Comparison of ENCODE assay signal across 9 cellular contexts in the genomic region with DNA sequence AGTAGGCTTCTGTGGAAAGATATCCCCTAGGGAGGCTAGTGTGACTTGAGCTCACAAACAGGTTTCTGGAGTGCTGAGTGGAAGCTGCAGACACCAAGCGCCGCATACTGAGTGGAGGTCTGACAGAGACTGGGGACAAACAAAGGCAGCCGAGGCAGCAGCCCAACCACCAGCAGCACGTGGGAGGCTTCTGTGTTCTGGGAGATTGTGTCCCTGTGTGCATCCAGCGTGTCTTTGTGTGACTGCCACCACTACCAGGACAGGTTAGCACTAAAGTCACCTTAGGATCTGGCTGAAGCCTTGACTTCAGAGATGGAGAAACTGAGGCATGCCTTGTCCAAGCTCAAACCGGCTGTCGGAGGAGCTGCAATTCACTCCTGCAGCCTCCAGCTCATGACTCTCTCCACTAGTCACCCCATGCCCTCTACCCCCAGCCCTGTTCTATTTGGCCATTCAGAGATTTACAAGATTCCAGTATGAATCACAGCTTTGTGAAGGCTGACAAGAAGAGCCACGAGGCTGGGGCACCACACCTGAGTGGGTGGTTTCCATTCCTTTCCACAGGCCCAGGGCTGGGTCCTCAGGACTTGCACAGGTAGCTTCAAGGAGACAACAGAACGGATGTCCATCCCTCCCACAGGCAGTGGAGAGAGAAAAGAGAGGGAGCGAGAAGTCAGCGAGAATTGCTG.
DNase-seq lines count a peak whose midpoint lies in the region; ATAC-seq and TF ChIP-seq lines count a peak whose summit lies in the region.
"Had no signal": no experiment of that assay in that cellular context is flagged by ENCODE, and none has a peak within 500 bp of the region (broad histone marks: within the 10 kb centered on the region; RNA-seq: fewer than 3 reads in every experiment).

No MANE protein-coding gene starts in this region.

- H2AFZ ChIP-seq in SK-N-SH (ENCODE audit: low read depth): no peak overlapping the region

- H3K27ac ChIP-seq in SK-N-SH (ENCODE audit: low read depth in 2 of 2, low read length in 1 of 2) (peak overlapping the region; percentile 64 to 97), VCaP (peak overlapping the region; percentile 25; the same call in 1 of the 2 replicates), colonic mucosa (no peak overlapping the region)

- H3K4me3 Mint-ChIP-seq in stimulated activated naive B cell treated with anti-CD40 and anti-IgM and Interleukin-4, amounts not matched to agents 10 μg/mL and 1 μg/mL and 100 μg/mL, for 72 hours: no peak overlapping the region

- H3K4me3 ChIP-seq in SK-N-SH (ENCODE audit: low read depth in 2 of 2, low read length in 1 of 2): no peak overlapping the region
- H3K4me3 ChIP-seq in colonic mucosa: no peak overlapping the region

- TF ChIP-seq CTCF in SK-N-SH (IDR thresholded peaks at IDR 0.05) (no peak), VCaP (conservative IDR thresholded peaks at IDR 0.05) (no peak), colonic mucosa (IDR thresholded peaks at IDR 0.05) (no peak)

- H3K4me1 ChIP-seq in SK-N-SH (ENCODE audit: control insufficient read depth in 1 of 2, insufficient read depth in 2 of 2, low read depth in 1 of 2, low read length in 1 of 2) (peaks cover 51 to 80% of the 10 kb centered on the region in 2 experiments; a peak in 3 of 4 replicates), colonic mucosa (no peaks in the 10 kb centered on the region)

- H3K36me3 ChIP-seq in SK-N-SH (replicated peaks in 1 of 2; ENCODE audit: control insufficient read depth in 1 of 2, insufficient read depth in 2 of 2, low read length in 1 of 2) (peaks cover 6 to 11% of the 10 kb centered on the region in 2 experiments), colonic mucosa (no peaks in the 10 kb centered on the region)

- H3K27me3 ChIP-seq in SK-N-SH (ENCODE audit: insufficient read depth): no peaks in the 10 kb centered on the region
- no peaks in the 10 kb centered on the region for H3K27me3 ChIP-seq in colonic mucosa

- 0 out of 2 replicates have a peak overlapping the region, but pooled peaks have one; percentile 29 for H3K4me2 ChIP-seq in SK-N-SH

- H3K27ac Mint-ChIP-seq in stimulated activated naive B cell treated with anti-CD40 and anti-IgM and Interleukin-4, amounts not matched to agents 10 μg/mL and 1 μg/mL and 100 μg/mL, for 72 hours: peak overlapping the region; percentile 62

- no peak for TF ChIP-seq RAD21 in SK-N-SH (IDR thresholded peaks at IDR 0.05; ENCODE audit: low read length)

- H3K9ac ChIP-seq in SK-N-SH (peak overlapping the region; percentile 10; the same call in 1 of the 2 replicates), colonic mucosa (ENCODE audit: low read depth in 2 of 2, low read length in 2 of 2) (no peak overlapping the region)

- ATAC-seq in SK-N-SH treated with all-trans-retinoic acid at 6 μM for 48 hours (no peak), GM18511 (IDR thresholded peaks at IDR 0.05; ENCODE audit: unreplicated experiment) (no peak), HG03280 (IDR thresholded peaks at IDR 0.05; ENCODE audit: unreplicated experiment) (no peak)
- peak; percentile 8 to 21 for ATAC-seq in stimulated activated naive B cell treated with anti-CD40 and anti-IgM and Interleukin-4, amounts not matched to agents 10 μg/mL and 1 μg/mL and 100 μg/mL, for 72 hours (replicated peaks)

- DNase-seq in SK-N-SH: no peak
- DNase-seq in islet precursor cell: peak; percentile 72
- DNase-seq in stimulated activated naive B cell treated with anti-CD40 and anti-IgM and Interleukin-4, amounts not matched to agents 10 μg/mL and 1 μg/mL and 100 μg/mL, for 72 hours: peak; percentile 10
- no peak for DNase-seq in colonic mucosa
- DNase-seq: effector CD4-positive, alpha-beta T cell had no signal

- H3K9me3 ChIP-seq in SK-N-SH (no peaks in the 10 kb centered on the region), colonic mucosa (no peaks in the 10 kb centered on the region)

- no peaks in the 10 kb centered on the region for H3K9me3 Mint-ChIP-seq in stimulated activated naive B cell treated with anti-CD40 and anti-IgM and Interleukin-4, amounts not matched to agents 10 μg/mL and 1 μg/mL and 100 μg/mL, for 72 hours

- H3K4me1 Mint-ChIP-seq in stimulated activated naive B cell treated with anti-CD40 and anti-IgM and Interleukin-4, amounts not matched to agents 10 μg/mL and 1 μg/mL and 100 μg/mL, for 72 hours: peaks cover 29 to 38% of the 10 kb centered on the region in 2 donors

- H3K36me3 Mint-ChIP-seq in stimulated activated naive B cell treated with anti-CD40 and anti-IgM and Interleukin-4, amounts not matched to agents 10 μg/mL and 1 μg/mL and 100 μg/mL, for 72 hours: peaks cover 0 to 4% of the 10 kb centered on the region in 2 donors

- H3K79me2 ChIP-seq in SK-N-SH (ENCODE audit: insufficient read depth): peaks cover 95% of the 10 kb centered on the region

- no peak for TF ChIP-seq EP300 in SK-N-SH (IDR thresholded peaks at IDR 0.05; ENCODE audit: borderline replicate concordance in 1 of 2, low read depth in 1 of 2, low read length in 1 of 2)

- intact Hi-C loops in colonic mucosa (cut with DNase I): no loop called here

- no peaks in the 10 kb centered on the region for H3K9me2 ChIP-seq in SK-N-SH

- H3K27me3 Mint-ChIP-seq in stimulated activated naive B cell treated with anti-CD40 and anti-IgM and Interleukin-4, amounts not matched to agents 10 μg/mL and 1 μg/mL and 100 μg/mL, for 72 hours: no peaks in the 10 kb centered on the region

- POLR2A ChIA-PET in SK-N-SH (lab: Yijun Ruan, JAX): interaction anchor here (1.2 kb wide), 1 partner anchor 24 kb away, joined by 3 read pairs; no protein-coding TSS in a partner anchor

- 80% methylated on average over 8 of the region's 11 CpGs for WGBS in SK-N-SH (ENCODE audit: low lambda C conversion rate)

- H3F3A ChIP-seq in SK-N-SH (replicated peaks; ENCODE audit: insufficient read depth): peaks cover 18% of the 10 kb centered on the region

- H4K20me1 ChIP-seq in SK-N-SH (ENCODE audit: insufficient read depth): peaks cover 27% of the 10 kb centered on the region

- CTCF ChIA-PET in SK-N-SH (lab: Yijun Ruan, JAX): interaction anchor here (1.2 to 3.8 kb wide), 6 partner anchors 9 to 86 kb away, joined by 3 to 12 read pairs (median 6); a partner anchor contains a TSS

TF ChIP-seq in SK-N-SH, 30 proteins besides CTCF, POLR2A, EP300 and RAD21 (continues in another document):
- TF ChIP-seq, protein P1, sequence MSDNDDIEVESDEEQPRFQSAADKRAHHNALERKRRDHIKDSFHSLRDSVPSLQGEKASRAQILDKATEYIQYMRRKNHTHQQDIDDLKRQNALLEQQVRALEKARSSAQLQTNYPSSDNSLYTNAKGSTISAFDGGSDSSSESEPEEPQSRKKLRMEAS (IDR thresholded peaks at IDR 0.05; ENCODE audit: low read depth): no peak
- TF ChIP-seq ELF1 (IDR thresholded peaks at IDR 0.05): no peak
- TF ChIP-seq GABPA (IDR thresholded peaks at IDR 0.05; ENCODE audit: low read depth): no peak
- TF ChIP-seq, protein P2, sequence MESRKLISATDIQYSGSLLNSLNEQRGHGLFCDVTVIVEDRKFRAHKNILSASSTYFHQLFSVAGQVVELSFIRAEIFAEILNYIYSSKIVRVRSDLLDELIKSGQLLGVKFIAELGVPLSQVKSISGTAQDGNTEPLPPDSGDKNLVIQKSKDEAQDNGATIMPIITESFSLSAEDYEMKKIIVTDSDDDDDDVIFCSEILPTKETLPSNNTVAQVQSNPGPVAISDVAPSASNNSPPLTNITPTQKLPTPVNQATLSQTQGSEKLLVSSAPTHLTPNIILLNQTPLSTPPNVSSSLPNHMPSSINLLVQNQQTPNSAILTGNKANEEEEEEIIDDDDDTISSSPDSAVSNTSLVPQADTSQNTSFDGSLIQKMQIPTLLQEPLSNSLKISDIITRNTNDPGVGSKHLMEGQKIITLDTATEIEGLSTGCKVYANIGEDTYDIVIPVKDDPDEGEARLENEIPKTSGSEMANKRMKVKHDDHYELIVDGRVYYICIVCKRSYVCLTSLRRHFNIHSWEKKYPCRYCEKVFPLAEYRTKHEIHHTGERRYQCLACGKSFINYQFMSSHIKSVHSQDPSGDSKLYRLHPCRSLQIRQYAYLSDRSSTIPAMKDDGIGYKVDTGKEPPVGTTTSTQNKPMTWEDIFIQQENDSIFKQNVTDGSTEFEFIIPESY (IDR thresholded peaks at IDR 0.05; ENCODE audit: borderline replicate concordance, low read depth): no peak

TF ChIP-seq in SK-N-SH treated with all-trans-retinoic acid at 6 μM for 48 hours, 23 proteins besides CTCF, POLR2A, EP300 and RAD21 (continues in another document):
- TF ChIP-seq ZNF8 (CRISPR knock-in tag; IDR thresholded peaks at IDR 0.05) (no peak), ZFP30 (CRISPR knock-in tag; IDR thresholded peaks at IDR 0.05) (no peak), ARNTL (CRISPR knock-in tag; IDR thresholded peaks at IDR 0.05; ENCODE audit: borderline replicate concordance, low read depth) (no peak), RARB (CRISPR knock-in tag; IDR thresholded peaks at IDR 0.05) (no peak), CSDC2 (CRISPR knock-in tag; IDR thresholded peaks at IDR 0.05) (no peak)
- TF ChIP-seq, protein P3, sequence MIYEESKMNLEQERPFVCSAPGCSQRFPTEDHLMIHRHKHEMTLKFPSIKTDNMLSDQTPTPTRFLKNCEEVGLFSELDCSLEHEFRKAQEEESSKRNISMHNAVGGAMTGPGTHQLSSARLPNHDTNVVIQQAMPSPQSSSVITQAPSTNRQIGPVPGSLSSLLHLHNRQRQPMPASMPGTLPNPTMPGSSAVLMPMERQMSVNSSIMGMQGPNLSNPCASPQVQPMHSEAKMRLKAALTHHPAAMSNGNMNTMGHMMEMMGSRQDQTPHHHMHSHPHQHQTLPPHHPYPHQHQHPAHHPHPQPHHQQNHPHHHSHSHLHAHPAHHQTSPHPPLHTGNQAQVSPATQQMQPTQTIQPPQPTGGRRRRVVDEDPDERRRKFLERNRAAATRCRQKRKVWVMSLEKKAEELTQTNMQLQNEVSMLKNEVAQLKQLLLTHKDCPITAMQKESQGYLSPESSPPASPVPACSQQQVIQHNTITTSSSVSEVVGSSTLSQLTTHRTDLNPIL (CRISPR knock-in tag; IDR thresholded peaks at IDR 0.05; ENCODE audit: low read depth): no peak
- TF ChIP-seq, protein P4, sequence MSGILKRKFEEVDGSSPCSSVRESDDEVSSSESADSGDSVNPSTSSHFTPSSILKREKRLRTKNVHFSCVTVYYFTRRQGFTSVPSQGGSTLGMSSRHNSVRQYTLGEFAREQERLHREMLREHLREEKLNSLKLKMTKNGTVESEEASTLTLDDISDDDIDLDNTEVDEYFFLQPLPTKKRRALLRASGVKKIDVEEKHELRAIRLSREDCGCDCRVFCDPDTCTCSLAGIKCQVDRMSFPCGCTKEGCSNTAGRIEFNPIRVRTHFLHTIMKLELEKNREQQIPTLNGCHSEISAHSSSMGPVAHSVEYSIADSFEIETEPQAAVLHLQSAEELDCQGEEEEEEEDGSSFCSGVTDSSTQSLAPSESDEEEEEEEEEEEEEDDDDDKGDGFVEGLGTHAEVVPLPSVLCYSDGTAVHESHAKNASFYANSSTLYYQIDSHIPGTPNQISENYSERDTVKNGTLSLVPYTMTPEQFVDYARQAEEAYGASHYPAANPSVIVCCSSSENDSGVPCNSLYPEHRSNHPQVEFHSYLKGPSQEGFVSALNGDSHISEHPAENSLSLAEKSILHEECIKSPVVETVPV (CRISPR knock-in tag; IDR thresholded peaks at IDR 0.05): no peak

Comparison
In these comparisons a context has a peak if more than half of its experiments do, and no peak if none do; other contexts are left out.
1. DNase-seq: peak in islet precursor cell (single experiment) and stimulated activated naive B cell treated with anti-CD40 and anti-IgM and Interleukin-4, amounts not matched to agents 10 μg/mL and 1 μg/mL and 100 μg/mL, for 72 hours (single experiment); none in SK-N-SH (single experiment) and colonic mucosa (single experiment).
2. ATAC-seq: peak in stimulated activated naive B cell treated with anti-CD40 and anti-IgM and Interleukin-4, amounts not matched to agents 10 μg/mL and 1 μg/mL and 100 μg/mL, for 72 hours (2 of 2); none in SK-N-SH treated with all-trans-retinoic acid at 6 μM for 48 hours (single experiment), GM18511 (single experiment) and HG03280 (single experiment).